Comparison of ENCODE assay signal across 25 cellular contexts in genomic region chr16:2839650-2840450, GRCh38. TPM values are rescaled to one million over a fixed set of nuclear protein-coding genes. Genes with fewer than 3 reads are reported as not detected.
DNase-seq lines count a peak whose midpoint lies in the region; ATAC-seq and TF ChIP-seq lines count a peak whose summit lies in the region.
"Had no signal": no experiment of that assay in that cellular context is flagged by ENCODE, and none has a peak within 500 bp of the region (broad histone marks: within the 10 kb centered on the region; RNA-seq: fewer than 3 reads in every experiment).

No MANE protein-coding gene starts in this region.

- H3K27ac Mint-ChIP-seq in Caco-2 (ENCODE audit: unreplicated experiment), result peak overlapping the region; percentile 63
- H3K27ac Mint-ChIP-seq in natural killer cell treated with Interleukin-12 subunit alpha and Interleukin-12 subunit beta and Interleukin-15 and Interleukin-18, amount 100 ng/mL, for 72 hours, result peak overlapping the region; percentile 64 to 65
- H3K27ac Mint-ChIP-seq: activated naive CD4-positive, alpha-beta T cell treated with anti-CD3 and anti-CD28 coated beads for 36 hours; dendritic cell treated with granulocyte-macrophage colony-stimulating factor and Interleukin-4, amounts not matched to agents 40 ng/mL and 50 ng/mL, for 4 days; GM23338 had no signal

- no TSS peak for BruUV-seq in Caco-2 (replicated peaks; lab: Mats Ljungman, UMichigan)

- DNase-seq in Caco-2, result no peak
- DNase-seq in caudate nucleus (lab: John Stamatoyannopoulos, UW), result no peak
- DNase-seq in natural killer cell treated with Interleukin-12 subunit alpha and Interleukin-12 subunit beta and Interleukin-15 and Interleukin-18, amount 100 ng/mL, for 72 hours (ENCODE audit: low spot score), result peak; percentile 51
- no peak for DNase-seq in epidermal melanocyte (ENCODE audit: insufficient read length, low spot score)
- no peak for DNase-seq in esophagus squamous epithelium (lab: John Stamatoyannopoulos, UW)
- no peak for DNase-seq in NCI-H1417 (lab: John Stamatoyannopoulos, UW)
- DNase-seq: MM.1S, NCI-H1417 treated with DMSO at 0.1 percent for 48 hours, NCI-H2107, NCI-H446 treated with DMSO at 0.1 percent for 48 hours, SIG-M5, small intestine had no signal

- POLR2A ChIA-PET in Caco-2 (lab: Charles Lee), result no interaction called here

- intact Hi-C loops in Caco-2 (cut with micrococcal nuclease; ENCODE audit: unreplicated experiment), result loop anchor here (1.0 to 5.0 kb wide), 2 partner anchors 28 to 43 kb away; partner anchors contain the start of gene PRSS41
- intact Hi-C loops in esophagus squamous epithelium (cut with DNase I), result no loop called here

- TF ChIP-seq CTCF in Caco-2 (IDR thresholded peaks at IDR 0.05; ENCODE audit: insufficient read depth in 1 of 2, low read depth in 1 of 2, low read length in 1 of 2, severe bottlenecking in 1 of 2, unreplicated experiment in 1 of 2) (no peak), esophagus squamous epithelium (IDR thresholded peaks at IDR 0.05) (no peak)

- ATAC-seq in natural killer cell treated with Interleukin-12 subunit alpha and Interleukin-12 subunit beta and Interleukin-15 and Interleukin-18, amount 100 ng/mL, for 72 hours, result no peak

- no peak for TF ChIP-seq POLR2A in esophagus squamous epithelium (IDR thresholded peaks at IDR 0.05)

- CTCF ChIA-PET in Caco-2 (lab: Charles Lee), result interaction anchor here (0.5 to 2.4 kb wide), 11 partner anchors 14 to 159 kb away, joined by 3 to 35 read pairs (median 5); partner anchors contain the start of genes FLYWCH1, FLYWCH2 and PRSS22

- peaks cover 6% of the 10 kb centered on the region for H3K36me3 Mint-ChIP-seq in Caco-2 (ENCODE audit: insufficient read depth, unreplicated experiment)
- H3K36me3 Mint-ChIP-seq in natural killer cell treated with Interleukin-12 subunit alpha and Interleukin-12 subunit beta and Interleukin-15 and Interleukin-18, amount 100 ng/mL, for 72 hours, result no peaks in the 10 kb centered on the region
- H3K36me3 Mint-ChIP-seq: CD8-positive, alpha-beta T cell had no signal

- H3K9me3 ChIP-seq in BLaER1 (no peaks in the 10 kb centered on the region), Caco-2 (no peaks in the 10 kb centered on the region), esophagus squamous epithelium (no peaks in the 10 kb centered on the region)
- H3K9me3 ChIP-seq: uterus had no signal

- H3K27ac ChIP-seq in BLaER1 (no peak overlapping the region), caudate nucleus (ENCODE audit: low read depth, low read length) (peak overlapping the region; percentile 16), esophagus squamous epithelium (no peak overlapping the region)
- H3K27ac ChIP-seq: cardiac muscle cell, uterus had no signal

- H3K4me1 ChIP-seq in BLaER1 (peaks cover 33% of the 10 kb centered on the region), Caco-2 (peaks cover 20% of the 10 kb centered on the region), esophagus squamous epithelium (peaks cover 0 to 31% (median 26%) of the 10 kb centered on the region in 3 donors)

- H3K27me3 ChIP-seq in BLaER1, result no peaks in the 10 kb centered on the region
- no peaks in the 10 kb centered on the region for H3K27me3 ChIP-seq in Caco-2 (replicated peaks; ENCODE audit: control insufficient read depth, insufficient read depth, low read length)
- peaks cover 0 to 30% (median 0%) of the 10 kb centered on the region in 4 donors for H3K27me3 ChIP-seq in esophagus squamous epithelium
- H3K27me3 ChIP-seq: uterus had no signal

- H3K4me1 Mint-ChIP-seq in Caco-2 (ENCODE audit: low read depth, unreplicated experiment), result peaks cover 28% of the 10 kb centered on the region
- H3K4me1 Mint-ChIP-seq in natural killer cell treated with Interleukin-12 subunit alpha and Interleukin-12 subunit beta and Interleukin-15 and Interleukin-18, amount 100 ng/mL, for 72 hours (ENCODE audit: low read depth in 2 of 2), result peaks cover 40 to 47% of the 10 kb centered on the region in 2 donors

- H3K36me3 ChIP-seq in BLaER1, result no peaks in the 10 kb centered on the region
- no peaks in the 10 kb centered on the region for H3K36me3 ChIP-seq in Caco-2 (ENCODE audit: control insufficient read depth, insufficient read depth, low read length)
- H3K36me3 ChIP-seq in esophagus squamous epithelium, result no peaks in the 10 kb centered on the region
- H3K36me3 ChIP-seq: cardiac muscle cell, uterus had no signal

- H3K4me3 ChIP-seq in BLaER1 (no peak overlapping the region), Caco-2 (ENCODE audit: low read depth, low read length) (no peak overlapping the region), esophagus squamous epithelium (no peak overlapping the region)
- H3K4me3 ChIP-seq: cardiac muscle cell, GM23338, K562, uterus had no signal

- peak overlapping the region; percentile 12; the same call in 1 of the 2 replicates for H3K4me2 ChIP-seq in BLaER1
- H3K4me2 ChIP-seq: GM23338 had no signal

- 74 to 91% methylated on average over 4 to 5 of the region's 15 CpGs for WGBS in esophagus squamous epithelium, 2 donors

- H3K4me3 Mint-ChIP-seq in Caco-2 (ENCODE audit: unreplicated experiment), result no peak overlapping the region
- H3K4me3 Mint-ChIP-seq in natural killer cell treated with Interleukin-12 subunit alpha and Interleukin-12 subunit beta and Interleukin-15 and Interleukin-18, amount 100 ng/mL, for 72 hours, result peak overlapping the region; percentile 42
- H3K4me3 Mint-ChIP-seq: activated naive CD4-positive, alpha-beta T cell treated with anti-CD3 and anti-CD28 coated beads for 36 hours; CD8-positive, alpha-beta T cell; dendritic cell treated with granulocyte-macrophage colony-stimulating factor and Interleukin-4, amounts not matched to agents 40 ng/mL and 50 ng/mL, for 4 days; GM23338 had no signal

- no peaks in the 10 kb centered on the region for H3K27me3 Mint-ChIP-seq in Caco-2 (ENCODE audit: insufficient read depth, unreplicated experiment)
- H3K27me3 Mint-ChIP-seq in natural killer cell treated with Interleukin-12 subunit alpha and Interleukin-12 subunit beta and Interleukin-15 and Interleukin-18, amount 100 ng/mL, for 72 hours, result no peaks in the 10 kb centered on the region

- no peaks in the 10 kb centered on the region for H4K20me1 ChIP-seq in BLaER1

- no peaks in the 10 kb centered on the region for H3K9me3 Mint-ChIP-seq in Caco-2 (ENCODE audit: unreplicated experiment)
- H3K9me3 Mint-ChIP-seq in natural killer cell treated with Interleukin-12 subunit alpha and Interleukin-12 subunit beta and Interleukin-15 and Interleukin-18, amount 100 ng/mL, for 72 hours, result no peaks in the 10 kb centered on the region
- H3K9me3 Mint-ChIP-seq: activated naive CD4-positive, alpha-beta T cell treated with anti-CD3 and anti-CD28 coated beads for 36 hours; CD8-positive, alpha-beta T cell; dendritic cell treated with granulocyte-macrophage colony-stimulating factor and Interleukin-4, amounts not matched to agents 40 ng/mL and 50 ng/mL, for 4 days had no signal

- H3K9ac ChIP-seq in BLaER1, result no peak overlapping the region

RNA-seq across cellular contexts. Expression of gene ZG16B, which starts 9.7 kb away (rescaled TPM):
- 0.34 TPM in 1 of 2 replicates, not detected in the other for total RNA-seq in Caco-2 (2022)
- total RNA-seq in natural killer cell treated with Interleukin-12 subunit alpha and Interleukin-12 subunit beta and Interleukin-15 and Interleukin-18, amount 100 ng/mL, for 72 hours, result 10 to 100 TPM in 1 of 2 donors, 1 to 10 TPM in 1; 3.8 to 22.1 TPM
- 10 to 100 TPM in 1 of 4 donors, under 1 TPM in 2, not detected in 1; 0.34 to 38.5 (median 0.44) TPM for total RNA-seq in esophagus squamous epithelium
- total RNA-seq: cardiac muscle cell; CD8-positive, alpha-beta T cell; GM23338 had no signal

RNA-seq across cellular contexts. Expression of gene PRSS22, which starts 18.1 kb away (rescaled TPM):
- total RNA-seq in Caco-2 (2022) (131 TPM in 2 replicates), esophagus squamous epithelium (100 to 1,000 TPM in 2 of 4 donors, 10 to 100 TPM in 2; 36.6 to 149 (median 113) TPM)
- total RNA-seq in natural killer cell treated with Interleukin-12 subunit alpha and Interleukin-12 subunit beta and Interleukin-15 and Interleukin-18, amount 100 ng/mL, for 72 hours, result under 1 TPM; 0.86 TPM
- total RNA-seq: activated CD8-positive, alpha-beta memory T cell treated with anti-CD3 and anti-CD28 coated beads for 36 hours; activated naive CD4-positive, alpha-beta T cell treated with anti-CD3 and anti-CD28 coated beads for 36 hours; cardiac muscle cell; glomerular endothelial cell; K562; omental fat pad had no signal

RNA-seq across cellular contexts. Expression of gene PRSS21, which starts 22.8 kb away (rescaled TPM):
- total RNA-seq in Caco-2 (2022) (not detected in 2 replicates), esophagus squamous epithelium (1 to 10 TPM in 1 of 4 donors, not detected in 3; 1.5 TPM)
- 10 to 100 TPM in 1 of 2 donors, under 1 TPM in 1; 0.53 to 21.5 TPM for total RNA-seq in natural killer cell treated with Interleukin-12 subunit alpha and Interleukin-12 subunit beta and Interleukin-15 and Interleukin-18, amount 100 ng/mL, for 72 hours
- total RNA-seq: cardiac muscle cell, glomerular endothelial cell, HT-29, uterus had no signal

RNA-seq across cellular contexts. Expression of gene PRSS41, which starts 41.6 kb away (rescaled TPM):
- total RNA-seq in Caco-2 (2022) (not detected in 2 replicates), esophagus squamous epithelium (not detected)
- total RNA-seq in natural killer cell treated with Interleukin-12 subunit alpha and Interleukin-12 subunit beta and Interleukin-15 and Interleukin-18, amount 100 ng/mL, for 72 hours, result not detected
- total RNA-seq: activated CD8-positive, alpha-beta memory T cell treated with anti-CD3 and anti-CD28 coated beads for 36 hours; activated naive CD4-positive, alpha-beta T cell treated with anti-CD3 and anti-CD28 coated beads for 36 hours; cardiac muscle cell; CD8-positive, alpha-beta T cell; glomerular endothelial cell; GM23338; HT-29; K562; omental fat pad; renal cortical epithelial cell; uterus had no signal

RNA-seq across cellular contexts. Expression of gene FLYWCH2, which starts 43.2 kb away (rescaled TPM):
- 26.0 and 28.7 TPM in 2 replicates for total RNA-seq in Caco-2 (2022)
- total RNA-seq in natural killer cell treated with Interleukin-12 subunit alpha and Interleukin-12 subunit beta and Interleukin-15 and Interleukin-18, amount 100 ng/mL, for 72 hours, result 10 to 100 TPM; 21.5 to 24.7 TPM
- 10 to 100 TPM; 18.9 to 47.9 (median 39.5) TPM for total RNA-seq in esophagus squamous epithelium

Comparison
In these comparisons a context has a peak if more than half of its experiments do, and no peak if none do; other contexts are left out.
1. RNA of gene PRSS22, which starts 18.1 kb away (total RNA-seq): 36.6 to 149 TPM in esophagus squamous epithelium and 131 TPM in Caco-2; 0.86 TPM in natural killer cell treated with Interleukin-12 subunit alpha and Interleukin-12 subunit beta and Interleukin-15 and Interleukin-18, amount 100 ng/mL, for 72 hours; every median in the first group is over 10 times any median in the second.